ENCODE assay signal across 1 cellular context in genomic region chr20:641516-641913, GRCh38.
A peak's percentile ranks its signal among the peaks of the same experiment; 100 is the strongest.
TF ChIP-seq lines count a peak whose summit lies in the region.

No MANE protein-coding gene starts in this region.

TF ChIP-seq in HepG2, 621 proteins besides CTCF, POLR2A, EP300 and RAD21 (continued from another document and continues in another):
- TF ChIP-seq ZNF816 (CRISPR knock-in tag; IDR thresholded peaks at IDR 0.05; ENCODE audit: borderline replicate concordance) (no peak), NFAT5 (CRISPR knock-in tag; IDR thresholded peaks at IDR 0.05) (no peak), THAP11 (CRISPR knock-in tag; IDR thresholded peaks at IDR 0.05) (peak; percentile 28; the same call in 1 of the 2 replicates), PBX2 (CRISPR knock-in tag; IDR thresholded peaks at IDR 0.05) (peak; percentile 25; the same call in 1 of the 2 replicates), LCORL (IDR thresholded peaks at IDR 0.05) (no peak), LCORL (CRISPR knock-in tag; IDR thresholded peaks at IDR 0.05) (peak; percentile 87), SMC3 (IDR thresholded peaks at IDR 0.05; ENCODE audit: low read length) (peak; percentile 34; the same call in 1 of the 2 replicates), SIN3B (IDR thresholded peaks at IDR 0.05; ENCODE audit: low read length) (no peak), ZNF770 (CRISPR knock-in tag; IDR thresholded peaks at IDR 0.05) (peak; percentile 96), TMF1 (CRISPR knock-in tag; IDR thresholded peaks at IDR 0.05; ENCODE audit: low read depth) (no peak), RFXANK (CRISPR knock-in tag; IDR thresholded peaks at IDR 0.05) (no peak), ZNF704 (CRISPR knock-in tag; IDR thresholded peaks at IDR 0.05; ENCODE audit: borderline replicate concordance) (no peak), NFATC3 (CRISPR knock-in tag; IDR thresholded peaks at IDR 0.05) (no peak), ESRRA (CRISPR knock-in tag; IDR thresholded peaks at IDR 0.05; ENCODE audit: low read depth) (peak; percentile 71; the same call in 1 of the 2 replicates), HNRNPLL (IDR thresholded peaks at IDR 0.05; ENCODE audit: low read depth, low read length, poor library complexity, severe bottlenecking) (peak; percentile 74), ZFP1 (CRISPR knock-in tag; IDR thresholded peaks at IDR 0.05) (no peak), SCMH1 (CRISPR knock-in tag; IDR thresholded peaks at IDR 0.05; ENCODE audit: borderline replicate concordance) (no peak), HNRNPK (IDR thresholded peaks at IDR 0.05; ENCODE audit: low read depth, low read length, poor library complexity, severe bottlenecking) (no peak), SKI (IDR thresholded peaks at IDR 0.05; ENCODE audit: partially characterized antibody) (peak; percentile 67), HMG20A (CRISPR knock-in tag; IDR thresholded peaks at IDR 0.05; ENCODE audit: borderline replicate concordance) (peak; percentile 59; the same call in 1 of the 2 replicates), SALL1 (CRISPR knock-in tag; IDR thresholded peaks at IDR 0.05) (peak; percentile 88), HDAC2 (CRISPR knock-in tag; IDR thresholded peaks at IDR 0.05) (peak; percentile 73; the same call in 1 of the 2 replicates), ZNF614 (CRISPR knock-in tag; IDR thresholded peaks at IDR 0.05; ENCODE audit: borderline replicate concordance) (peak; percentile 22; the same call in 1 of the 2 replicates), YY1 (IDR thresholded peaks at IDR 0.05; ENCODE audit: insufficient read depth, insufficient replicate concordance, low read depth, low read length) (peak; percentile 35), ZNF629 (CRISPR knock-in tag; conservative IDR thresholded peaks at IDR 0.05) (no peak; the same call in 1 of the 2 replicates), PITX1 (CRISPR knock-in tag; IDR thresholded peaks at IDR 0.05) (peak; percentile 54; the same call in 1 of the 2 replicates), NFKB2 (CRISPR knock-in tag; IDR thresholded peaks at IDR 0.05; ENCODE audit: borderline replicate concordance) (0 out of 2 replicates have a peak, but pooled peaks have one; percentile 33), ZNF207 (IDR thresholded peaks at IDR 0.05; ENCODE audit: borderline replicate concordance) (no peak), MXD4 (CRISPR knock-in tag; IDR thresholded peaks at IDR 0.05) (peak; percentile 43; the same call in 1 of the 2 replicates), CAMTA2 (CRISPR knock-in tag; IDR thresholded peaks at IDR 0.05; ENCODE audit: borderline replicate concordance) (no peak), XBP1 (CRISPR knock-in tag; IDR thresholded peaks at IDR 0.05) (no peak), TEF (CRISPR knock-in tag; IDR thresholded peaks at IDR 0.05) (no peak), ETV6 (CRISPR knock-in tag; conservative IDR thresholded peaks at IDR 0.05) (0 out of 2 replicates have a peak, but pooled peaks have one; percentile 45), HIVEP1 (CRISPR knock-in tag; IDR thresholded peaks at IDR 0.05) (no peak; the same call in 1 of the 2 replicates), NR2F6 (IDR thresholded peaks at IDR 0.05) (peak; percentile 31), NR2F6 (CRISPR knock-in tag; IDR thresholded peaks at IDR 0.05) (peak; percentile 67), POLR2AphosphoS5 (IDR thresholded peaks at IDR 0.05; ENCODE audit: low read depth, low read length) (no peak), ELF4 (CRISPR knock-in tag; IDR thresholded peaks at IDR 0.05; ENCODE audit: borderline replicate concordance) (no peak), ZNF326 (CRISPR knock-in tag; IDR thresholded peaks at IDR 0.05; ENCODE audit: borderline replicate concordance) (no peak), MBNL3 (CRISPR knock-in tag; conservative IDR thresholded peaks at IDR 0.05) (no peak), ZBTB38 (CRISPR knock-in tag; IDR thresholded peaks at IDR 0.05) (peak; percentile 26; the same call in 1 of the 2 replicates), ZNF687 (CRISPR knock-in tag; IDR thresholded peaks at IDR 0.05) (peak; percentile 36; the same call in 1 of the 2 replicates), HOXA9 (CRISPR knock-in tag; IDR thresholded peaks at IDR 0.05; ENCODE audit: borderline replicate concordance) (no peak), ZNF574 (CRISPR knock-in tag; IDR thresholded peaks at IDR 0.05) (peak; percentile 44; the same call in 1 of the 2 replicates), ZZZ3 (CRISPR knock-in tag; IDR thresholded peaks at IDR 0.05; ENCODE audit: borderline replicate concordance) (no peak), ZNF777 (CRISPR knock-in tag; IDR thresholded peaks at IDR 0.05) (no peak), U2AF2 (IDR thresholded peaks at IDR 0.05; ENCODE audit: low read depth, low read length) (no peak), ZNF501 (CRISPR knock-in tag; IDR thresholded peaks at IDR 0.05) (peak; percentile 76; the same call in 1 of the 2 replicates), ZNF362 (CRISPR knock-in tag; IDR thresholded peaks at IDR 0.05; ENCODE audit: borderline replicate concordance) (peak; percentile 15; the same call in 1 of the 2 replicates)
